In genomic region chr2:176167398-176167797, GRCh38 we compare ENCODE assay signal across 25 cellular contexts. TPM values are rescaled to one million over a fixed set of nuclear protein-coding genes. Genes with fewer than 3 reads are reported as not detected.
"Had no signal": no experiment of that assay in that cellular context is flagged by ENCODE, and none has a peak within 500 bp of the region (broad histone marks: within the 10 kb centered on the region; RNA-seq: fewer than 3 reads in every experiment).

No MANE protein-coding gene starts in this region.

- H3K4me3 Mint-ChIP-seq: activated CD8-positive, alpha-beta T cell treated with anti-CD3 and anti-CD28 coated beads, Interleukin-2, amount 10 ng/mL, durations not matched to agents 7 days and 5 days; activated naive CD8-positive, alpha-beta T cell treated with anti-CD3 and anti-CD28 coated beads, Interleukin-2, amount 50 U/mL, for 24 hours; activated T-helper 1 cell treated with anti-CD3 and anti-CD28 coated beads, Interleukin-12 subunit alpha, Interleukin-12 subunit beta, Interleukin-2, Interleukin-4 antibody, amounts not matched to agents 30 ng/mL and 10 ng/mL and 1 ng/mL, durations not matched to agents 14 hours and 24 hours and 36 hours; brain; central memory CD8-positive, alpha-beta T cell; T-helper 1 cell treated with Interleukin-12 subunit alpha and Interleukin-12 subunit beta and Interleukin-4 antibody, amounts not matched to agents 30 μg/mL and 1 μg/mL, for 36 hours; WTC11 had no signal

- H3K36me3 ChIP-seq: ascending aorta, Peyer's patch had no signal

- H3K36me3 Mint-ChIP-seq: WTC11 had no signal

- H3K4me1 Mint-ChIP-seq: activated naive CD8-positive, alpha-beta T cell treated with anti-CD3 and anti-CD28 coated beads, Interleukin-2, amount 50 U/mL, for 24 hours had no signal

- H3K27ac ChIP-seq: ascending aorta, Peyer's patch had no signal

- H3K27ac Mint-ChIP-seq: activated CD8-positive, alpha-beta T cell treated with anti-CD3 and anti-CD28 coated beads, Interleukin-2, amount 10 ng/mL, durations not matched to agents 7 days and 5 days; activated naive CD4-positive, alpha-beta T cell treated with anti-CD3 and anti-CD28 coated beads, Interleukin-2, amount 50 U/mL, for 72 hours; activated naive CD8-positive, alpha-beta T cell treated with anti-CD3 and anti-CD28 coated beads, Interleukin-2, amount 50 U/mL, for 24 hours; activated T-helper 1 cell treated with anti-CD3 and anti-CD28 coated beads, Interleukin-12 subunit alpha, Interleukin-12 subunit beta, Interleukin-2, Interleukin-4 antibody, amounts not matched to agents 30 ng/mL and 10 ng/mL and 1 ng/mL, durations not matched to agents 14 hours and 24 hours and 36 hours; brain; T-helper 1 cell treated with Interleukin-12 subunit alpha and Interleukin-12 subunit beta and Interleukin-4 antibody, amounts not matched to agents 30 μg/mL and 1 μg/mL, for 36 hours; WTC11 had no signal

- H3K9me3 ChIP-seq: ascending aorta, Peyer's patch had no signal

- H3K27me3 ChIP-seq: Peyer's patch had no signal

- ATAC-seq: activated CD8-positive, alpha-beta T cell treated with anti-CD3 and anti-CD28 coated beads, Interleukin-2, amount 10 ng/mL, durations not matched to agents 7 days and 5 days; activated naive CD4-positive, alpha-beta T cell treated with anti-CD3 and anti-CD28 coated beads, Interleukin-2, amount 50 U/mL, for 72 hours; activated naive CD8-positive, alpha-beta T cell treated with anti-CD3 and anti-CD28 coated beads, Interleukin-2, amount 50 U/mL, for 24 hours; WTC11 had no signal

- H3K4me3 ChIP-seq: ascending aorta, Peyer's patch had no signal

- H3K9me3 Mint-ChIP-seq: central memory CD8-positive, alpha-beta T cell; WTC11 had no signal

- DNase-seq: activated CD4-positive, alpha-beta T cell treated with anti-CD3 and anti-CD28 coated beads for 48 hours; activated CD4-positive, alpha-beta T cell treated with anti-CD3 and anti-CD28 coated beads, Interleukin-2, amount 50 U/mL, for 4 hours; activated CD4-positive, CD25-positive, alpha-beta regulatory T cell treated with anti-CD3 and anti-CD28 coated beads, Interleukin-2, amount 50 U/mL, for 72 hours; activated CD8-positive, alpha-beta memory T cell treated with anti-CD3 and anti-CD28 coated beads, Interleukin-2, amount 50 U/mL, for 48 hours; activated CD8-positive, alpha-beta T cell treated with anti-CD3 and anti-CD28 coated beads, Interleukin-2, amount 10 ng/mL, durations not matched to agents 7 days and 5 days; activated effector memory CD4-positive, alpha-beta T cell treated with Interleukin-2 at 50 U/mL for 16 hours; activated naive CD4-positive, alpha-beta T cell treated with Interleukin-2 at 50 U/mL for 16 hours; activated naive CD8-positive, alpha-beta T cell treated with anti-CD3 and anti-CD28 coated beads, Interleukin-2, amount 50 U/mL, for 24 hours; activated T-cell treated with anti-CD3 and anti-CD28 coated beads, Interleukin-2, amount 50 U/mL, for 1 hour; amniotic stem cell; Kasumi-1; NCI-H1105 treated with DMSO at 0.1 percent for 48 hours; NCI-H1436 treated with DMSO at 0.1 percent for 48 hours; NCI-H187; NCI-H2081; NCI-H524; Peyer's patch; SHP77 had no signal

RNA-seq across cellular contexts. Expression of gene HOXD3, which starts 10.3 kb away (rescaled TPM):
- total RNA-seq: activated CD8-positive, alpha-beta T cell treated with anti-CD3 and anti-CD28 coated beads, Interleukin-2, amount 10 ng/mL, durations not matched to agents 7 days and 5 days; activated naive CD4-positive, alpha-beta T cell treated with anti-CD3 and anti-CD28 coated beads, Interleukin-2, amount 50 U/mL, for 72 hours; activated T-helper 1 cell treated with anti-CD3 and anti-CD28 coated beads, Interleukin-12 subunit alpha, Interleukin-12 subunit beta, Interleukin-2, Interleukin-4 antibody, amounts not matched to agents 30 ng/mL and 10 ng/mL and 1 ng/mL, durations not matched to agents 14 hours and 24 hours and 36 hours; WTC11 had no signal

RNA-seq across cellular contexts. Expression of gene HOXD4, which starts 16.0 kb away (rescaled TPM):
- total RNA-seq: activated CD8-positive, alpha-beta T cell treated with anti-CD3 and anti-CD28 coated beads, Interleukin-2, amount 10 ng/mL, durations not matched to agents 7 days and 5 days; activated naive CD4-positive, alpha-beta T cell treated with anti-CD3 and anti-CD28 coated beads, Interleukin-2, amount 50 U/mL, for 72 hours; activated T-helper 1 cell treated with anti-CD3 and anti-CD28 coated beads, Interleukin-12 subunit alpha, Interleukin-12 subunit beta, Interleukin-2, Interleukin-4 antibody, amounts not matched to agents 30 ng/mL and 10 ng/mL and 1 ng/mL, durations not matched to agents 14 hours and 24 hours and 36 hours; WTC11 had no signal

RNA-seq across cellular contexts. Expression of gene HOXD1, which starts 21.1 kb away (rescaled TPM):
- total RNA-seq: activated CD8-positive, alpha-beta T cell treated with anti-CD3 and anti-CD28 coated beads, Interleukin-2, amount 10 ng/mL, durations not matched to agents 7 days and 5 days; activated naive CD4-positive, alpha-beta T cell treated with anti-CD3 and anti-CD28 coated beads, Interleukin-2, amount 50 U/mL, for 72 hours; activated T-helper 1 cell treated with anti-CD3 and anti-CD28 coated beads, Interleukin-12 subunit alpha, Interleukin-12 subunit beta, Interleukin-2, Interleukin-4 antibody, amounts not matched to agents 30 ng/mL and 10 ng/mL and 1 ng/mL, durations not matched to agents 14 hours and 24 hours and 36 hours had no signal

RNA-seq across cellular contexts. Expression of gene HOXD8, which starts 37.9 kb away (rescaled TPM):
- total RNA-seq: activated CD8-positive, alpha-beta T cell treated with anti-CD3 and anti-CD28 coated beads, Interleukin-2, amount 10 ng/mL, durations not matched to agents 7 days and 5 days; activated naive CD4-positive, alpha-beta T cell treated with anti-CD3 and anti-CD28 coated beads, Interleukin-2, amount 50 U/mL, for 72 hours; activated T-helper 1 cell treated with anti-CD3 and anti-CD28 coated beads, Interleukin-12 subunit alpha, Interleukin-12 subunit beta, Interleukin-2, Interleukin-4 antibody, amounts not matched to agents 30 ng/mL and 10 ng/mL and 1 ng/mL, durations not matched to agents 14 hours and 24 hours and 36 hours; WTC11 had no signal

RNA-seq across cellular contexts. Expression of gene HOXD9, which starts 44.9 kb away (rescaled TPM):
- total RNA-seq: activated CD8-positive, alpha-beta T cell treated with anti-CD3 and anti-CD28 coated beads, Interleukin-2, amount 10 ng/mL, durations not matched to agents 7 days and 5 days; activated naive CD4-positive, alpha-beta T cell treated with anti-CD3 and anti-CD28 coated beads, Interleukin-2, amount 50 U/mL, for 72 hours; activated T-helper 1 cell treated with anti-CD3 and anti-CD28 coated beads, Interleukin-12 subunit alpha, Interleukin-12 subunit beta, Interleukin-2, Interleukin-4 antibody, amounts not matched to agents 30 ng/mL and 10 ng/mL and 1 ng/mL, durations not matched to agents 14 hours and 24 hours and 36 hours; ascending aorta; WTC11 had no signal
